In genomic region chr1:17112076-17112475, GRCh38 we compare ENCODE assay signal across 16 cellular contexts. TPM values are rescaled to one million over a fixed set of nuclear protein-coding genes. Genes with fewer than 3 reads are reported as not detected.
"Had no signal": no experiment of that assay in that cellular context is flagged by ENCODE, and none has a peak within 500 bp of the region (broad histone marks: within the 10 kb centered on the region; RNA-seq: fewer than 3 reads in every experiment).

No MANE protein-coding gene starts in this region.

- H3K36me3 ChIP-seq: cardiac muscle cell, colonic mucosa, lower lobe of right lung, pancreas, stomach, tibial nerve had no signal

- H3K27me3 ChIP-seq: colonic mucosa, pancreas, tibial nerve had no signal

- H3K9me3 ChIP-seq: colonic mucosa, lower lobe of right lung, pancreas, stomach, tibial nerve had no signal

- H3K4me1 ChIP-seq: lower lobe of right lung had no signal

- DNase-seq: activated CD4-positive, alpha-beta T cell treated with anti-CD3 and anti-CD28 coated beads for 4 hours; activated naive CD4-positive, alpha-beta T cell; colonic mucosa; effector CD4-positive, alpha-beta T cell; hypothalamus; kidney glomerular epithelial cell; lower lobe of right lung; stomach; T-helper 1 cell had no signal

- H3K36me3 Mint-ChIP-seq: natural killer cell treated with Interleukin-12 subunit alpha and Interleukin-12 subunit beta and Interleukin-15 and Interleukin-18, amount 100 ng/mL, for 72 hours had no signal

- H3K27ac ChIP-seq: cardiac muscle cell, colonic mucosa, lower lobe of right lung, pancreas, stomach, VCaP had no signal

- H3K9me3 Mint-ChIP-seq: activated T-helper 1 cell treated with anti-CD3 and anti-CD28 coated beads, Interleukin-12 subunit alpha, Interleukin-12 subunit beta, Interleukin-2, Interleukin-4 antibody, amounts not matched to agents 30 ng/mL and 10 ng/mL and 1 ng/mL, durations not matched to agents 14 hours and 24 hours and 36 hours; natural killer cell treated with Interleukin-12 subunit alpha and Interleukin-12 subunit beta and Interleukin-15 and Interleukin-18, amount 100 ng/mL, for 72 hours had no signal

- H3K27ac Mint-ChIP-seq: activated T-helper 1 cell treated with anti-CD3 and anti-CD28 coated beads, Interleukin-12 subunit alpha, Interleukin-12 subunit beta, Interleukin-2, Interleukin-4 antibody, amounts not matched to agents 30 ng/mL and 10 ng/mL and 1 ng/mL, durations not matched to agents 14 hours and 24 hours and 36 hours; natural killer cell treated with Interleukin-12 subunit alpha and Interleukin-12 subunit beta and Interleukin-15 and Interleukin-18, amount 100 ng/mL, for 72 hours had no signal

- ATAC-seq: lower lobe of right lung, pancreas had no signal

- H3K4me3 Mint-ChIP-seq: activated T-helper 1 cell treated with anti-CD3 and anti-CD28 coated beads, Interleukin-12 subunit alpha, Interleukin-12 subunit beta, Interleukin-2, Interleukin-4 antibody, amounts not matched to agents 30 ng/mL and 10 ng/mL and 1 ng/mL, durations not matched to agents 14 hours and 24 hours and 36 hours; natural killer cell treated with Interleukin-12 subunit alpha and Interleukin-12 subunit beta and Interleukin-15 and Interleukin-18, amount 100 ng/mL, for 72 hours had no signal

- H3K4me3 ChIP-seq: cardiac muscle cell, colonic mucosa, lower lobe of right lung, pancreas, stomach, tibial nerve had no signal

RNA-seq across cellular contexts. Expression of gene PADI2, which starts 7.2 kb away (rescaled TPM):
- total RNA-seq: activated T-helper 1 cell treated with anti-CD3 and anti-CD28 coated beads, Interleukin-12 subunit alpha, Interleukin-12 subunit beta, Interleukin-2, Interleukin-4 antibody, amounts not matched to agents 30 ng/mL and 10 ng/mL and 1 ng/mL, durations not matched to agents 14 hours and 24 hours and 36 hours; fibroblast of lung; natural killer cell treated with Interleukin-12 subunit alpha and Interleukin-12 subunit beta and Interleukin-15 and Interleukin-18, amount 100 ng/mL, for 72 hours had no signal
